1 cellular context compared by ENCODE assay signal in the genomic region with DNA sequence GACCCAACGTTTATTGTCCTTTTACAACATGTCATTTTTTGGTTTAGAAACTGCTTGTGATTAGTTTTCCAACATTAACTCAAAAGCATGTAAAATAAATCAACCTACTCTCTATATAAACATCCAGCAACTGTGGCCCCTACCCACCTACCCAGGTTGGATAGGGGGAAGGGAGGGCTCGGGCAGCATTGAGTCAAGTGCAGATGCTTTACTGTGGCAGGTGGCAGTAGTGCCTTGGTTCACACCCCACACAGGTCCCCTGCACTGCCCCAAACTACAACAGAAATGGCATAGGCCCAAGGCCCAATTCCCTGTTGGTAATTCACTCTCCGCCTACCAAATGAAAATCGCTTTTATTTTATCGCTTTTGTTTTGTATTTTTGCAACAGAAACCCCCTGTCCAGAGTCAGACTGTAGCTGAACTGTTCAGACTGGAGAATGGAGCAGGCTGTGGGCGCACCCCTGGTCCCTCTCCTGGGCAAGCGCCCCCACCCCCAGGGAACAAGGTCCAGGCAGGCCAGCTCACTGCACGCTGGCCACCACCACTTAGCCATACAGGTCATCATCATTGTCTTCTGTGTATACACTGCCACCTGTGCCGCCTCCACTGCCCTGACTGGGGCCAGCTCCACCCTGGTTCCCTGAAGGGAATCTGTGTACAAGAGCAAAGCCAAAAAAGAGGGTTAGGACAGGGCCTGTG.
TF ChIP-seq lines count a peak whose summit lies in the region.

No MANE protein-coding gene starts in this region.

TF ChIP-seq in HCT116, 20 proteins besides CTCF, POLR2A, EP300 and RAD21:
- TF ChIP-seq EGR1 (IDR thresholded peaks at IDR 0.05; ENCODE audit: low read depth) (no peak), SP1 (IDR thresholded peaks at IDR 0.05; ENCODE audit: low read depth) (no peak), EZH2phosphoT487 (IDR thresholded peaks at IDR 0.05; ENCODE audit: borderline replicate concordance) (no peak), FOSL1 (IDR thresholded peaks at IDR 0.05; ENCODE audit: low read depth) (no peak), ZFX (IDR thresholded peaks at IDR 0.05) (no peak), TCF7L2 (IDR thresholded peaks at IDR 0.05; ENCODE audit: borderline replicate concordance, extremely low read depth, insufficient read depth, insufficient read length) (no peak), EZH2 (IDR thresholded peaks at IDR 0.05) (no peak), POLR2AphosphoS5 (IDR thresholded peaks at IDR 0.05; ENCODE audit: low read depth, low read length) (no peak), CEBPB (IDR thresholded peaks at IDR 0.05; ENCODE audit: low read depth) (no peak), ZNF274 (IDR thresholded peaks at IDR 0.05; ENCODE audit: low read depth, low read length) (no peak), ELF1 (IDR thresholded peaks at IDR 0.05; ENCODE audit: borderline replicate concordance, low read depth) (no peak), SRF (IDR thresholded peaks at IDR 0.05; ENCODE audit: low read depth) (no peak), JUND (IDR thresholded peaks at IDR 0.05) (no peak), CBX3 (IDR thresholded peaks at IDR 0.05; ENCODE audit: low read depth) (no peak), SIN3A (IDR thresholded peaks at IDR 0.05; ENCODE audit: low read depth) (no peak)
- TF ChIP-seq, protein P1, sequence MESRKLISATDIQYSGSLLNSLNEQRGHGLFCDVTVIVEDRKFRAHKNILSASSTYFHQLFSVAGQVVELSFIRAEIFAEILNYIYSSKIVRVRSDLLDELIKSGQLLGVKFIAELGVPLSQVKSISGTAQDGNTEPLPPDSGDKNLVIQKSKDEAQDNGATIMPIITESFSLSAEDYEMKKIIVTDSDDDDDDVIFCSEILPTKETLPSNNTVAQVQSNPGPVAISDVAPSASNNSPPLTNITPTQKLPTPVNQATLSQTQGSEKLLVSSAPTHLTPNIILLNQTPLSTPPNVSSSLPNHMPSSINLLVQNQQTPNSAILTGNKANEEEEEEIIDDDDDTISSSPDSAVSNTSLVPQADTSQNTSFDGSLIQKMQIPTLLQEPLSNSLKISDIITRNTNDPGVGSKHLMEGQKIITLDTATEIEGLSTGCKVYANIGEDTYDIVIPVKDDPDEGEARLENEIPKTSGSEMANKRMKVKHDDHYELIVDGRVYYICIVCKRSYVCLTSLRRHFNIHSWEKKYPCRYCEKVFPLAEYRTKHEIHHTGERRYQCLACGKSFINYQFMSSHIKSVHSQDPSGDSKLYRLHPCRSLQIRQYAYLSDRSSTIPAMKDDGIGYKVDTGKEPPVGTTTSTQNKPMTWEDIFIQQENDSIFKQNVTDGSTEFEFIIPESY (IDR thresholded peaks at IDR 0.05; ENCODE audit: extremely low read depth, insufficient replicate concordance, low read length): no peak
- TF ChIP-seq, protein P2, sequence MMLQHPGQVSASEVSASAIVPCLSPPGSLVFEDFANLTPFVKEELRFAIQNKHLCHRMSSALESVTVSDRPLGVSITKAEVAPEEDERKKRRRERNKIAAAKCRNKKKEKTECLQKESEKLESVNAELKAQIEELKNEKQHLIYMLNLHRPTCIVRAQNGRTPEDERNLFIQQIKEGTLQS (IDR thresholded peaks at IDR 0.05): no peak
- TF ChIP-seq, protein P3, sequence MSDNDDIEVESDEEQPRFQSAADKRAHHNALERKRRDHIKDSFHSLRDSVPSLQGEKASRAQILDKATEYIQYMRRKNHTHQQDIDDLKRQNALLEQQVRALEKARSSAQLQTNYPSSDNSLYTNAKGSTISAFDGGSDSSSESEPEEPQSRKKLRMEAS (IDR thresholded peaks at IDR 0.05): no peak
- TF ChIP-seq, protein P4, sequence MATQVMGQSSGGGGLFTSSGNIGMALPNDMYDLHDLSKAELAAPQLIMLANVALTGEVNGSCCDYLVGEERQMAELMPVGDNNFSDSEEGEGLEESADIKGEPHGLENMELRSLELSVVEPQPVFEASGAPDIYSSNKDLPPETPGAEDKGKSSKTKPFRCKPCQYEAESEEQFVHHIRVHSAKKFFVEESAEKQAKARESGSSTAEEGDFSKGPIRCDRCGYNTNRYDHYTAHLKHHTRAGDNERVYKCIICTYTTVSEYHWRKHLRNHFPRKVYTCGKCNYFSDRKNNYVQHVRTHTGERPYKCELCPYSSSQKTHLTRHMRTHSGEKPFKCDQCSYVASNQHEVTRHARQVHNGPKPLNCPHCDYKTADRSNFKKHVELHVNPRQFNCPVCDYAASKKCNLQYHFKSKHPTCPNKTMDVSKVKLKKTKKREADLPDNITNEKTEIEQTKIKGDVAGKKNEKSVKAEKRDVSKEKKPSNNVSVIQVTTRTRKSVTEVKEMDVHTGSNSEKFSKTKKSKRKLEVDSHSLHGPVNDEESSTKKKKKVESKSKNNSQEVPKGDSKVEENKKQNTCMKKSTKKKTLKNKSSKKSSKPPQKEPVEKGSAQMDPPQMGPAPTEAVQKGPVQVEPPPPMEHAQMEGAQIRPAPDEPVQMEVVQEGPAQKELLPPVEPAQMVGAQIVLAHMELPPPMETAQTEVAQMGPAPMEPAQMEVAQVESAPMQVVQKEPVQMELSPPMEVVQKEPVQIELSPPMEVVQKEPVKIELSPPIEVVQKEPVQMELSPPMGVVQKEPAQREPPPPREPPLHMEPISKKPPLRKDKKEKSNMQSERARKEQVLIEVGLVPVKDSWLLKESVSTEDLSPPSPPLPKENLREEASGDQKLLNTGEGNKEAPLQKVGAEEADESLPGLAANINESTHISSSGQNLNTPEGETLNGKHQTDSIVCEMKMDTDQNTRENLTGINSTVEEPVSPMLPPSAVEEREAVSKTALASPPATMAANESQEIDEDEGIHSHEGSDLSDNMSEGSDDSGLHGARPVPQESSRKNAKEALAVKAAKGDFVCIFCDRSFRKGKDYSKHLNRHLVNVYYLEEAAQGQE (IDR thresholded peaks at IDR 0.05; ENCODE audit: low read depth): no peak
